13 cellular contexts compared by ENCODE assay signal in the genomic region with DNA sequence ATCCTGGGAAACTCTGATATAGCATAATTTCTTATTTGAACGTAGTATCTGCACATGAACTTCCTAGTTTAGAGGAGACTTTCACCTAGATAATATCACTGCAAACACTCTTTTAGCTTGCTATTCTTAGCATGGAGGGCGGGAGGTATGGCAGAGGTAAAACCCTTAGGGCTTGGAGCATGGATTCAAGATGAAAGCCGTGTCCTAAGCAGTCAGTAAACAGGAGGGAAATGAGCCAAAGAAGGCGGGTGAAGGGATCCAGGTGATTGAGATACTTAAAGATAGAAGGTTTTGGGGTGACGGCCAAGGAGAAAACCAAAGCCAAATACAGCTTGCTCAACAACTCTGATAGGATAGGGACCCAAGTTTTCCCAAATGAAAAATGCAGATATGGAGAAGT.
DNase-seq lines count a peak whose midpoint lies in the region; ATAC-seq, FAIRE-seq and TF ChIP-seq lines count a peak whose summit lies in the region.
"Had no signal": no experiment of that assay in that cellular context is flagged by ENCODE, and none has a peak within 500 bp of the region (broad histone marks: within the 10 kb centered on the region; RNA-seq: fewer than 3 reads in every experiment).

No MANE protein-coding gene starts in this region.

- no peak overlapping the region for H3K4me3 ChIP-seq in bronchial epithelial cell (ENCODE audit: low read depth, low read length)
- H3K4me3 ChIP-seq in H7 (ENCODE audit: insufficient read depth, low read depth, low read length): no peak overlapping the region

- H3K9me3 Mint-ChIP-seq in activated T-cell treated with anti-CD3 and anti-CD28 coated beads, Interleukin-2, amount 50 U/mL, for 24 hours: no peaks in the 10 kb centered on the region
- no peaks in the 10 kb centered on the region for H3K9me3 Mint-ChIP-seq in stimulated activated memory B cell treated with anti-CD40 and anti-IgM and Interleukin-4, amounts not matched to agents 10 μg/mL and 1 μg/mL and 100 μg/mL, for 72 hours

- no peaks in the 10 kb centered on the region for H3K27me3 ChIP-seq in bronchial epithelial cell (ENCODE audit: control insufficient read depth, insufficient read depth, low read length)
- no peaks in the 10 kb centered on the region for H3K27me3 ChIP-seq in H7 (ENCODE audit: control insufficient read depth, insufficient read depth, low read length)

- TF ChIP-seq CTCF in bronchial epithelial cell (IDR thresholded peaks at IDR 0.05; ENCODE audit: insufficient read depth, low read length, severe bottlenecking): no peak

- peak overlapping the region; percentile 80 for H3K4me3 Mint-ChIP-seq in activated T-cell treated with anti-CD3 and anti-CD28 coated beads, Interleukin-2, amount 50 U/mL, for 24 hours
- H3K4me3 Mint-ChIP-seq in stimulated activated memory B cell treated with anti-CD40 and anti-IgM and Interleukin-4, amounts not matched to agents 10 μg/mL and 1 μg/mL and 100 μg/mL, for 72 hours: peak overlapping the region; percentile 94

- DNase-seq in activated T-cell treated with anti-CD3 and anti-CD28 coated beads, Interleukin-2, amount 50 U/mL, for 24 hours: no peak
- DNase-seq in activated T-cell treated with anti-CD3 and anti-CD28 coated beads for 4 hours: no peak
- peak; percentile 62 to 72 for DNase-seq in NCI-H526 (lab: John Stamatoyannopoulos, UW)
- peak; percentile 82 for DNase-seq in bronchial epithelial cell (ENCODE audit: low read depth)
- DNase-seq in H7: no peak
- DNase-seq: activated CD4-positive, alpha-beta T cell treated with anti-CD3 and anti-CD28 coated beads, Interleukin-2, amount 50 U/mL, for 48 hours; amygdala; PC-3; posterior cingulate gyrus had no signal

- H3K36me3 ChIP-seq in bronchial epithelial cell (ENCODE audit: control insufficient read depth, insufficient read depth, low read length) (no peaks in the 10 kb centered on the region), H7 (replicated peaks; ENCODE audit: control insufficient read depth, insufficient read depth, low read length) (no peaks in the 10 kb centered on the region)

- peaks cover 7% of the 10 kb centered on the region for H3K36me3 Mint-ChIP-seq in activated T-cell treated with anti-CD3 and anti-CD28 coated beads, Interleukin-2, amount 50 U/mL, for 24 hours (ENCODE audit: low read depth)
- peaks cover 17% of the 10 kb centered on the region for H3K36me3 Mint-ChIP-seq in stimulated activated memory B cell treated with anti-CD40 and anti-IgM and Interleukin-4, amounts not matched to agents 10 μg/mL and 1 μg/mL and 100 μg/mL, for 72 hours

- FAIRE-seq in bronchial epithelial cell (lab: Jason Lieb, UNC): no peak
- FAIRE-seq: H1 had no signal

- peaks cover 76% of the 10 kb centered on the region for H3K4me1 Mint-ChIP-seq in activated T-cell treated with anti-CD3 and anti-CD28 coated beads, Interleukin-2, amount 50 U/mL, for 24 hours (ENCODE audit: low read depth)
- peaks cover 76% of the 10 kb centered on the region for H3K4me1 Mint-ChIP-seq in stimulated activated memory B cell treated with anti-CD40 and anti-IgM and Interleukin-4, amounts not matched to agents 10 μg/mL and 1 μg/mL and 100 μg/mL, for 72 hours

- no peaks in the 10 kb centered on the region for H3K27me3 Mint-ChIP-seq in activated T-cell treated with anti-CD3 and anti-CD28 coated beads, Interleukin-2, amount 50 U/mL, for 24 hours
- no peaks in the 10 kb centered on the region for H3K27me3 Mint-ChIP-seq in stimulated activated memory B cell treated with anti-CD40 and anti-IgM and Interleukin-4, amounts not matched to agents 10 μg/mL and 1 μg/mL and 100 μg/mL, for 72 hours

- H3K27ac Mint-ChIP-seq in activated T-cell treated with anti-CD3 and anti-CD28 coated beads, Interleukin-2, amount 50 U/mL, for 24 hours: peak overlapping the region; percentile 84
- H3K27ac Mint-ChIP-seq in stimulated activated memory B cell treated with anti-CD40 and anti-IgM and Interleukin-4, amounts not matched to agents 10 μg/mL and 1 μg/mL and 100 μg/mL, for 72 hours: peak overlapping the region; percentile 92

- no peak for ATAC-seq in stimulated activated memory B cell treated with anti-CD40 and anti-IgM and Interleukin-4, amounts not matched to agents 10 μg/mL and 1 μg/mL and 100 μg/mL, for 72 hours
- ATAC-seq in HG03175 (IDR thresholded peaks at IDR 0.05; ENCODE audit: unreplicated experiment): no peak
- no peak for ATAC-seq in HG02885 (IDR thresholded peaks at IDR 0.05; ENCODE audit: poor library complexity, unreplicated experiment)
- ATAC-seq: PC-3 had no signal

Comparison
In these comparisons a context has a peak if more than half of its experiments do, and no peak if none do; other contexts are left out.
1. DNase-seq: peak in NCI-H526 (2 of 2) and bronchial epithelial cell (single experiment); none in activated T-cell treated with anti-CD3 and anti-CD28 coated beads, Interleukin-2, amount 50 U/mL, for 24 hours (single experiment), activated T-cell treated with anti-CD3 and anti-CD28 coated beads for 4 hours (single experiment) and H7 (single experiment).